2 cellular contexts compared by ENCODE assay signal in the genomic region with DNA sequence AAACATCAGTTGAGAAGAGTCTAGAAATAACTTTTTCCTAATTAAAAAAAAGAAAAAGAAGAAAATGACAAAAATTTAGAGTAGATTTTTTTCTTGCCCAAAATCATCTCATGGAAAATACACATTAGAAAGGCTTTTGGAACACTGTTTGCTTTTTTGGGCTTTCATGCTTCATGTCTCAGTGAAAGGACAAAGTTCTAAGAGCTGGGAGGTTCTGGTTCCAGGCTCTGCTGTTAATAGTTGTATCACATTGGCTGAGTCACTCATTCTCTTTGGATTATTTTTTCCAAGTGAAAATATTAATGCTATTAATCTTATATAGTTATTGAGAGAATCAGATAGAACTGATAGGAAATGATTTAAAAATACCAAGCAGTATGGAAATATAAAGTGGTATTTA.
A peak's percentile ranks its signal among the peaks of the same experiment; 100 is the strongest.
TF ChIP-seq lines count a peak whose summit lies in the region.

No MANE protein-coding gene starts in this region.

TF ChIP-seq in liver, 16 proteins besides CTCF, POLR2A, EP300 and RAD21:
- TF ChIP-seq FOXA1 (IDR thresholded peaks at IDR 0.05): no peak
- TF ChIP-seq HNF4A (conservative IDR thresholded peaks at IDR 0.05): peak; percentile 78 to 81
- TF ChIP-seq, protein P1, sequence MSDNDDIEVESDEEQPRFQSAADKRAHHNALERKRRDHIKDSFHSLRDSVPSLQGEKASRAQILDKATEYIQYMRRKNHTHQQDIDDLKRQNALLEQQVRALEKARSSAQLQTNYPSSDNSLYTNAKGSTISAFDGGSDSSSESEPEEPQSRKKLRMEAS (IDR thresholded peaks at IDR 0.05): peak; percentile 14
- TF ChIP-seq HNF4G (IDR thresholded peaks at IDR 0.05): peak; percentile 65
- TF ChIP-seq RXRA (IDR thresholded peaks at IDR 0.05): peak; percentile 8 to 40
- TF ChIP-seq TAF1 (conservative IDR thresholded peaks at IDR 0.05): no peak
- TF ChIP-seq, protein P2, sequence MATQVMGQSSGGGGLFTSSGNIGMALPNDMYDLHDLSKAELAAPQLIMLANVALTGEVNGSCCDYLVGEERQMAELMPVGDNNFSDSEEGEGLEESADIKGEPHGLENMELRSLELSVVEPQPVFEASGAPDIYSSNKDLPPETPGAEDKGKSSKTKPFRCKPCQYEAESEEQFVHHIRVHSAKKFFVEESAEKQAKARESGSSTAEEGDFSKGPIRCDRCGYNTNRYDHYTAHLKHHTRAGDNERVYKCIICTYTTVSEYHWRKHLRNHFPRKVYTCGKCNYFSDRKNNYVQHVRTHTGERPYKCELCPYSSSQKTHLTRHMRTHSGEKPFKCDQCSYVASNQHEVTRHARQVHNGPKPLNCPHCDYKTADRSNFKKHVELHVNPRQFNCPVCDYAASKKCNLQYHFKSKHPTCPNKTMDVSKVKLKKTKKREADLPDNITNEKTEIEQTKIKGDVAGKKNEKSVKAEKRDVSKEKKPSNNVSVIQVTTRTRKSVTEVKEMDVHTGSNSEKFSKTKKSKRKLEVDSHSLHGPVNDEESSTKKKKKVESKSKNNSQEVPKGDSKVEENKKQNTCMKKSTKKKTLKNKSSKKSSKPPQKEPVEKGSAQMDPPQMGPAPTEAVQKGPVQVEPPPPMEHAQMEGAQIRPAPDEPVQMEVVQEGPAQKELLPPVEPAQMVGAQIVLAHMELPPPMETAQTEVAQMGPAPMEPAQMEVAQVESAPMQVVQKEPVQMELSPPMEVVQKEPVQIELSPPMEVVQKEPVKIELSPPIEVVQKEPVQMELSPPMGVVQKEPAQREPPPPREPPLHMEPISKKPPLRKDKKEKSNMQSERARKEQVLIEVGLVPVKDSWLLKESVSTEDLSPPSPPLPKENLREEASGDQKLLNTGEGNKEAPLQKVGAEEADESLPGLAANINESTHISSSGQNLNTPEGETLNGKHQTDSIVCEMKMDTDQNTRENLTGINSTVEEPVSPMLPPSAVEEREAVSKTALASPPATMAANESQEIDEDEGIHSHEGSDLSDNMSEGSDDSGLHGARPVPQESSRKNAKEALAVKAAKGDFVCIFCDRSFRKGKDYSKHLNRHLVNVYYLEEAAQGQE (IDR thresholded peaks at IDR 0.05): no peak
- peak in 1 of 2 donors; percentile 52 for TF ChIP-seq JUND (IDR thresholded peaks at IDR 0.05)
- TF ChIP-seq SP1 (IDR thresholded peaks at IDR 0.05): peak; percentile 60
- TF ChIP-seq NR2F2 (IDR thresholded peaks at IDR 0.05): no peak
- no peak for TF ChIP-seq EGR1 (IDR thresholded peaks at IDR 0.05; ENCODE audit: low read depth in 2 of 2)
- TF ChIP-seq YY1 (IDR thresholded peaks at IDR 0.05): no peak
- TF ChIP-seq, protein P3, sequence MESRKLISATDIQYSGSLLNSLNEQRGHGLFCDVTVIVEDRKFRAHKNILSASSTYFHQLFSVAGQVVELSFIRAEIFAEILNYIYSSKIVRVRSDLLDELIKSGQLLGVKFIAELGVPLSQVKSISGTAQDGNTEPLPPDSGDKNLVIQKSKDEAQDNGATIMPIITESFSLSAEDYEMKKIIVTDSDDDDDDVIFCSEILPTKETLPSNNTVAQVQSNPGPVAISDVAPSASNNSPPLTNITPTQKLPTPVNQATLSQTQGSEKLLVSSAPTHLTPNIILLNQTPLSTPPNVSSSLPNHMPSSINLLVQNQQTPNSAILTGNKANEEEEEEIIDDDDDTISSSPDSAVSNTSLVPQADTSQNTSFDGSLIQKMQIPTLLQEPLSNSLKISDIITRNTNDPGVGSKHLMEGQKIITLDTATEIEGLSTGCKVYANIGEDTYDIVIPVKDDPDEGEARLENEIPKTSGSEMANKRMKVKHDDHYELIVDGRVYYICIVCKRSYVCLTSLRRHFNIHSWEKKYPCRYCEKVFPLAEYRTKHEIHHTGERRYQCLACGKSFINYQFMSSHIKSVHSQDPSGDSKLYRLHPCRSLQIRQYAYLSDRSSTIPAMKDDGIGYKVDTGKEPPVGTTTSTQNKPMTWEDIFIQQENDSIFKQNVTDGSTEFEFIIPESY (IDR thresholded peaks at IDR 0.05): no peak
- no peak for TF ChIP-seq GABPA (IDR thresholded peaks at IDR 0.05 in 1 of 2, conservative IDR thresholded peaks at IDR 0.05 in 1 of 2)
- TF ChIP-seq ATF3 (IDR thresholded peaks at IDR 0.05): no peak

TF ChIP-seq in HepG2, 621 proteins besides CTCF, POLR2A, EP300 and RAD21:
- no peak for TF ChIP-seq CEBPG (CRISPR knock-in tag; IDR thresholded peaks at IDR 0.05)
- no peak for TF ChIP-seq ZNF350 (CRISPR knock-in tag; IDR thresholded peaks at IDR 0.05; ENCODE audit: borderline replicate concordance, low read depth)
- TF ChIP-seq ZSCAN21 (CRISPR knock-in tag; IDR thresholded peaks at IDR 0.05; ENCODE audit: borderline replicate concordance): no peak
